20 cellular contexts compared by ENCODE assay signal in the genomic region with DNA sequence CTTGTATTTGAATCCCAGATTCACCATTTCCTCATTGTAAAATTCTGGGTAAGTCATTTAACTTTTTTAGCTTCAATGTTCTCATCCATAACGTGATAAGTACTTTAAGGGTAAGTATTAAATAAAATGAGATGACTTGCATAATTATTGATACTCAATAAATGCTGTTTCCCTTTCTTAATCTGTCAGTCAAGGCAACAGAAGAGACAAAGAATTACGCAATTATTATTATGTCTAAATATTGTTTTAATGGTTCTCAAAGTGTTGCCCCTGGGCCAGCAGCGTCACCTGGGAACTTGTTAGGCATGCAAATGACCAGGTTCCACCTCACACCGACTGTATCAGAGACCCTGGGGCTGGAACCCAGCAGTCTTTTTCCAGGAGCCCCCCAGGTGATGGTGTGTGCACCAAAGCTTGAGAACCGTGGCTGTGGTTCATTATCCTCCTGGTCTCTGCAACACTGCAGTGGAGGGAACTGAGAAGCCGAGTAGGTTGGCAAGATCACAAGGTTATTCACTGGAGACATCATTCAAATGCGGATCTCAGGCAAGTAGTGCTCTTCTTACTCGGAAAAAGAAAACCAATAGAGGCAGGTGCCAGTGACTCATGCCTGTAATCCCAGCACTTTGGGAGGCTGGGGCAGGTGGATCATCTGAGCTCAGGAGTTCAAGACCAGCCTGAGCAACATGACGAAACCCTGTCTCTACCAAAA. TPM values are rescaled to one million over a fixed set of nuclear protein-coding genes. Genes with fewer than 3 reads are reported as not detected.
"Had no signal": no experiment of that assay in that cellular context is flagged by ENCODE, and none has a peak within 500 bp of the region (broad histone marks: within the 10 kb centered on the region; RNA-seq: fewer than 3 reads in every experiment).

No MANE protein-coding gene starts in this region.

- H3K27ac ChIP-seq: coronary artery, heart left ventricle, pancreas, tibial nerve, upper lobe of right lung had no signal

- H3K4me1 ChIP-seq: heart left ventricle, tibial nerve, upper lobe of right lung had no signal

- H3K9me3 ChIP-seq: heart left ventricle, pancreas, tibial nerve, upper lobe of right lung had no signal

- H3K27me3 ChIP-seq: heart left ventricle, pancreas, tibial nerve, upper lobe of right lung had no signal

- ATAC-seq: esophagus mucosa; heart left ventricle; pancreas; right cardiac atrium; stimulated activated memory B cell treated with anti-CD40 and anti-IgM and Interleukin-4, amounts not matched to agents 10 μg/mL and 1 μg/mL and 100 μg/mL, for 72 hours; upper lobe of right lung had no signal

- H3K4me2 ChIP-seq: smooth muscle cell had no signal

- H3K36me3 ChIP-seq: heart left ventricle, pancreas, upper lobe of right lung had no signal

- H3K4me3 ChIP-seq: coronary artery, heart left ventricle, pancreas, smooth muscle cell, tibial nerve, upper lobe of right lung had no signal

- DNase-seq: effector CD4-positive, alpha-beta T cell; heart left ventricle; hippocampal formation; kidney glomerular epithelial cell; mesendoderm; naive B cell; occipital lobe; pancreas; right cardiac atrium; stimulated activated CD4-positive, alpha-beta T cell treated with anti-CD3 and anti-CD28 coated beads, Interleukin-2, amount 100 ng/mL, for 48 hours; upper lobe of right lung had no signal

- FAIRE-seq: endometrium, frontal cortex, islet of Langerhans, pancreas had no signal

RNA-seq across cellular contexts. Expression of a gene that starts 49.3 kb away (rescaled TPM):
- total RNA-seq: esophagus mucosa, smooth muscle cell had no signal
- polyA plus RNA-seq: fibroblast of lung had no signal
